Comparison of ENCODE assay signal across 16 cellular contexts in genomic region chr17:14790518-14790917, GRCh38.
DNase-seq lines count a peak whose midpoint lies in the region; ATAC-seq and TF ChIP-seq lines count a peak whose summit lies in the region.
"Had no signal": no experiment of that assay in that cellular context is flagged by ENCODE, and none has a peak within 500 bp of the region (broad histone marks: within the 10 kb centered on the region; RNA-seq: fewer than 3 reads in every experiment).

No MANE protein-coding gene starts in this region.

- no peak for TF ChIP-seq CTCF in fibroblast of the aortic adventitia (IDR thresholded peaks at IDR 0.05; ENCODE audit: insufficient read depth, low read length)
- no peak for TF ChIP-seq CTCF in WERI-Rb-1 (IDR thresholded peaks at IDR 0.05; ENCODE audit: low read depth, low read length)

- no peak overlapping the region for H3K27ac ChIP-seq in WERI-Rb-1
- H3K27ac ChIP-seq: 22Rv1, breast epithelium, heart right ventricle, left lung, sigmoid colon had no signal

- no peak overlapping the region for H3K4me3 ChIP-seq in fibroblast of the aortic adventitia (ENCODE audit: low read depth, low read length)
- no peak overlapping the region for H3K4me3 ChIP-seq in WERI-Rb-1 (ENCODE audit: low read depth, low read length)
- H3K4me3 ChIP-seq: breast epithelium, heart right ventricle, left lung, sigmoid colon had no signal

- H3K36me3 ChIP-seq in WERI-Rb-1 = no peaks in the 10 kb centered on the region
- H3K36me3 ChIP-seq: breast epithelium, heart right ventricle, left lung, sigmoid colon had no signal

- peak; percentile 6 for DNase-seq in SIG-M5 treated with dmso at 0.1 percent for 504 hours (lab: John Stamatoyannopoulos, UW; ENCODE audit: unreplicated experiment)
- no peak for DNase-seq in SIG-M5 (lab: John Stamatoyannopoulos, UW)
- DNase-seq in NAMALWA (ENCODE audit: low spot score) = peak; percentile 1
- DNase-seq in fibroblast of the aortic adventitia (ENCODE audit: low read depth) = peak; percentile 17
- peak; percentile 78 for DNase-seq in stromal cell of bone marrow (ENCODE audit: low read depth)
- no peak for DNase-seq in HuH-7 (ENCODE audit: low spot score)
- no peak for DNase-seq in WERI-Rb-1
- DNase-seq: activated CD8-positive, alpha-beta memory T cell treated with anti-CD3 and anti-CD28 coated beads for 24 hours; activated gamma-delta T cell treated with Interleukin-2 at 50 U/mL for 16 hours; left lung; NCI-H1105 treated with DMSO at 0.1 percent for 48 hours; sigmoid colon had no signal

- no peaks in the 10 kb centered on the region for H3K27me3 ChIP-seq in WERI-Rb-1 (ENCODE audit: insufficient read depth, low read depth, severe bottlenecking)
- H3K27me3 ChIP-seq: breast epithelium, left lung had no signal

- ATAC-seq in GM19463 (IDR thresholded peaks at IDR 0.05; ENCODE audit: unreplicated experiment) = no peak
- ATAC-seq: left lung had no signal

- H3K9me3 ChIP-seq in WERI-Rb-1 (ENCODE audit: severe bottlenecking) = no peaks in the 10 kb centered on the region
- H3K9me3 ChIP-seq: breast epithelium, heart right ventricle, left lung, sigmoid colon had no signal

Comparison
In these comparisons a context has a peak if more than half of its experiments do, and no peak if none do; other contexts are left out.
1. DNase-seq: peak in SIG-M5 treated with dmso at 0.1 percent for 504 hours (single experiment), NAMALWA (single experiment), fibroblast of the aortic adventitia (single experiment) and stromal cell of bone marrow (single experiment); none in SIG-M5 (single experiment), HuH-7 (single experiment) and WERI-Rb-1 (single experiment).